ENCODE assay signal across 1 cellular context in the genomic region with DNA sequence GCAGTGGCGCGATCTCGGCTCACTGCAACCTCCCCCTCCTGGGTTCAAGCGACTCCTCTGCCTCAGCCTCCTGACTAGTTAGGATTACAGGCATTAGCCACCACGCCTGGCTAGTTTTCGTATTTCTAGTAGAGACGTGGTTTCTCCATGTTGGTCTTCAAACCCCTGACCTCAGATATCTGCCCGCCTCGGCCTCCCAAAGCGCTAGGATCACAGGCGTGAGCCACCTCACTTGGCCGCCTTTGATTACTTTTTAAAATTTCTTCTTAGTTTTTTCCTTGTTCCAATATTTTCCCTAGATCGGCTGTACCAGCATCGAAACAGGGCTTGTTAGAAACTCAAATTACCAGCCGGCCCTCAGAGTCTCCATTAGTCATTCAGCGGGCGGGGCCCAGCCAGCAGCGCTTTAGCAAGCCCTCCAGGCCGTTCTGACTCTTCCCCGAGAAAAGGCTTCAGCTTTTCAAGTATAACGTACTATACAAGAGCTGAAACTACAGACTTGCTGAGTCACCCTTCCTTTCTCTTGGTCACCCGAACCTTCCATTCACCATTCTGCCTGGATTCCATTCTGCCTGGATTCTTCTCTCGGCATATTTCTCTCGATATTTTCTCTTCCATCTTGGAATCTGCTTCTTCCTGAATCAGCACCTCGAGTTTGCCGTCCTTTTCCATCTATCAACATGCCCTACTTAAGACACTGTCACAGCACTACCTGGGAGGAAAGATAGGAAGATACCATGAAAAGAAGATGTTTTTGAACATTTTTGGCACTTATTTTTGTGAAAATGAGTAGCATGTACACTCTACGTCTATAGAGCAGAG.
TF ChIP-seq lines count a peak whose summit lies in the region.

No MANE protein-coding gene starts in this region.

TF ChIP-seq in K562, 482 proteins besides CTCF, POLR2A, EP300 and RAD21 (continued from another document and continues in another):
- TF ChIP-seq, protein P1, sequence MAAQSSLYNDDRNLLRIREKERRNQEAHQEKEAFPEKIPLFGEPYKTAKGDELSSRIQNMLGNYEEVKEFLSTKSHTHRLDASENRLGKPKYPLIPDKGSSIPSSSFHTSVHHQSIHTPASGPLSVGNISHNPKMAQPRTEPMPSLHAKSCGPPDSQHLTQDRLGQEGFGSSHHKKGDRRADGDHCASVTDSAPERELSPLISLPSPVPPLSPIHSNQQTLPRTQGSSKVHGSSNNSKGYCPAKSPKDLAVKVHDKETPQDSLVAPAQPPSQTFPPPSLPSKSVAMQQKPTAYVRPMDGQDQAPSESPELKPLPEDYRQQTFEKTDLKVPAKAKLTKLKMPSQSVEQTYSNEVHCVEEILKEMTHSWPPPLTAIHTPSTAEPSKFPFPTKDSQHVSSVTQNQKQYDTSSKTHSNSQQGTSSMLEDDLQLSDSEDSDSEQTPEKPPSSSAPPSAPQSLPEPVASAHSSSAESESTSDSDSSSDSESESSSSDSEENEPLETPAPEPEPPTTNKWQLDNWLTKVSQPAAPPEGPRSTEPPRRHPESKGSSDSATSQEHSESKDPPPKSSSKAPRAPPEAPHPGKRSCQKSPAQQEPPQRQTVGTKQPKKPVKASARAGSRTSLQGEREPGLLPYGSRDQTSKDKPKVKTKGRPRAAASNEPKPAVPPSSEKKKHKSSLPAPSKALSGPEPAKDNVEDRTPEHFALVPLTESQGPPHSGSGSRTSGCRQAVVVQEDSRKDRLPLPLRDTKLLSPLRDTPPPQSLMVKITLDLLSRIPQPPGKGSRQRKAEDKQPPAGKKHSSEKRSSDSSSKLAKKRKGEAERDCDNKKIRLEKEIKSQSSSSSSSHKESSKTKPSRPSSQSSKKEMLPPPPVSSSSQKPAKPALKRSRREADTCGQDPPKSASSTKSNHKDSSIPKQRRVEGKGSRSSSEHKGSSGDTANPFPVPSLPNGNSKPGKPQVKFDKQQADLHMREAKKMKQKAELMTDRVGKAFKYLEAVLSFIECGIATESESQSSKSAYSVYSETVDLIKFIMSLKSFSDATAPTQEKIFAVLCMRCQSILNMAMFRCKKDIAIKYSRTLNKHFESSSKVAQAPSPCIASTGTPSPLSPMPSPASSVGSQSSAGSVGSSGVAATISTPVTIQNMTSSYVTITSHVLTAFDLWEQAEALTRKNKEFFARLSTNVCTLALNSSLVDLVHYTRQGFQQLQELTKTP (IDR thresholded peaks at IDR 0.05; ENCODE audit: low read depth in 1 of 2, partially characterized antibody in 2 of 2), result peak in 1 of 2 experiments; percentile 57
- TF ChIP-seq, protein P2, sequence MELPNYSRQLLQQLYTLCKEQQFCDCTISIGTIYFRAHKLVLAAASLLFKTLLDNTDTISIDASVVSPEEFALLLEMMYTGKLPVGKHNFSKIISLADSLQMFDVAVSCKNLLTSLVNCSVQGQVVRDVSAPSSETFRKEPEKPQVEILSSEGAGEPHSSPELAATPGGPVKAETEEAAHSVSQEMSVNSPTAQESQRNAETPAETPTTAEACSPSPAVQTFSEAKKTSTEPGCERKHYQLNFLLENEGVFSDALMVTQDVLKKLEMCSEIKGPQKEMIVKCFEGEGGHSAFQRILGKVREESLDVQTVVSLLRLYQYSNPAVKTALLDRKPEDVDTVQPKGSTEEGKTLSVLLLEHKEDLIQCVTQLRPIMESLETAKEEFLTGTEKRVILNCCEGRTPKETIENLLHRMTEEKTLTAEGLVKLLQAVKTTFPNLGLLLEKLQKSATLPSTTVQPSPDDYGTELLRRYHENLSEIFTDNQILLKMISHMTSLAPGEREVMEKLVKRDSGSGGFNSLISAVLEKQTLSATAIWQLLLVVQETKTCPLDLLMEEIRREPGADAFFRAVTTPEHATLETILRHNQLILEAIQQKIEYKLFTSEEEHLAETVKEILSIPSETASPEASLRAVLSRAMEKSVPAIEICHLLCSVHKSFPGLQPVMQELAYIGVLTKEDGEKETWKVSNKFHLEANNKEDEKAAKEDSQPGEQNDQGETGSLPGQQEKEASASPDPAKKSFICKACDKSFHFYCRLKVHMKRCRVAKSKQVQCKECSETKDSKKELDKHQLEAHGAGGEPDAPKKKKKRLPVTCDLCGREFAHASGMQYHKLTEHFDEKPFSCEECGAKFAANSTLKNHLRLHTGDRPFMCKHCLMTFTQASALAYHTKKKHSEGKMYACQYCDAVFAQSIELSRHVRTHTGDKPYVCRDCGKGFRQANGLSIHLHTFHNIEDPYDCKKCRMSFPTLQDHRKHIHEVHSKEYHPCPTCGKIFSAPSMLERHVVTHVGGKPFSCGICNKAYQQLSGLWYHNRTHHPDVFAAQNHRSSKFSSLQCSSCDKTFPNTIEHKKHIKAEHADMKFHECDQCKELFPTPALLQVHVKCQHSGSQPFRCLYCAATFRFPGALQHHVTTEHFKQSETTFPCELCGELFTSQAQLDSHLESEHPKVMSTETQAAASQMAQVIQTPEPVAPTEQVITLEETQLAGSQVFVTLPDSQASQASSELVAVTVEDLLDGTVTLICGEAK (IDR thresholded peaks at IDR 0.05), result peak; percentile 48; the same call in 1 of the 2 replicates
- TF ChIP-seq, protein P2 (CRISPR knock-in tag; IDR thresholded peaks at IDR 0.05), result no peak
- TF ChIP-seq GTF2E2 (tag; IDR thresholded peaks at IDR 0.05), result peak; percentile 59; the same call in 1 of the 2 replicates
- peak; percentile 22; the same call in 1 of the 2 replicates for TF ChIP-seq FOXM1 (IDR thresholded peaks at IDR 0.05; ENCODE audit: low read depth)
- no peak for TF ChIP-seq FOXM1 (CRISPR knock-in tag; IDR thresholded peaks at IDR 0.05; ENCODE audit: low read depth)
- peak; percentile 12 for TF ChIP-seq HNRNPLL (IDR thresholded peaks at IDR 0.05; ENCODE audit: low read depth, low read length, poor library complexity, severe bottlenecking)
- TF ChIP-seq, protein P3, sequence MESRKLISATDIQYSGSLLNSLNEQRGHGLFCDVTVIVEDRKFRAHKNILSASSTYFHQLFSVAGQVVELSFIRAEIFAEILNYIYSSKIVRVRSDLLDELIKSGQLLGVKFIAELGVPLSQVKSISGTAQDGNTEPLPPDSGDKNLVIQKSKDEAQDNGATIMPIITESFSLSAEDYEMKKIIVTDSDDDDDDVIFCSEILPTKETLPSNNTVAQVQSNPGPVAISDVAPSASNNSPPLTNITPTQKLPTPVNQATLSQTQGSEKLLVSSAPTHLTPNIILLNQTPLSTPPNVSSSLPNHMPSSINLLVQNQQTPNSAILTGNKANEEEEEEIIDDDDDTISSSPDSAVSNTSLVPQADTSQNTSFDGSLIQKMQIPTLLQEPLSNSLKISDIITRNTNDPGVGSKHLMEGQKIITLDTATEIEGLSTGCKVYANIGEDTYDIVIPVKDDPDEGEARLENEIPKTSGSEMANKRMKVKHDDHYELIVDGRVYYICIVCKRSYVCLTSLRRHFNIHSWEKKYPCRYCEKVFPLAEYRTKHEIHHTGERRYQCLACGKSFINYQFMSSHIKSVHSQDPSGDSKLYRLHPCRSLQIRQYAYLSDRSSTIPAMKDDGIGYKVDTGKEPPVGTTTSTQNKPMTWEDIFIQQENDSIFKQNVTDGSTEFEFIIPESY (CRISPR knock-in tag; IDR thresholded peaks at IDR 0.05), result peak; percentile 46; the same call in 1 of the 2 replicates
- TF ChIP-seq SMARCA4 (IDR thresholded peaks at IDR 0.05), result peak; percentile 84
- TF ChIP-seq ATF1 (CRISPR knock-in tag; IDR thresholded peaks at IDR 0.05), result no peak
- peak; percentile 36; the same call in 1 of the 2 replicates for TF ChIP-seq ATF1 (tag; IDR thresholded peaks at IDR 0.05)
- no peak for TF ChIP-seq NR2C1 (IDR thresholded peaks at IDR 0.05)
- TF ChIP-seq NR2C1 (tag; IDR thresholded peaks at IDR 0.05), result peak; percentile 60; the same call in 1 of the 2 replicates
- TF ChIP-seq TRIM24 (IDR thresholded peaks at IDR 0.05), result peak in 1 of 2 experiments; percentile 13; a peak in 1 of 4 replicates
- peak; percentile 44; the same call in 1 of the 2 replicates for TF ChIP-seq ATF7 (IDR thresholded peaks at IDR 0.05)
- TF ChIP-seq C11orf30 (IDR thresholded peaks at IDR 0.05; ENCODE audit: low read depth), result peak; percentile 98
- TF ChIP-seq MXI1 (IDR thresholded peaks at IDR 0.05; ENCODE audit: low read depth, low read length), result no peak
- TF ChIP-seq NEUROD1 (IDR thresholded peaks at IDR 0.05; ENCODE audit: borderline replicate concordance, low read depth, low read length, partially characterized antibody), result peak; percentile 62
- 0 out of 2 replicates have a peak, but pooled peaks have one; percentile 36 for TF ChIP-seq SP1 (CRISPR knock-in tag; IDR thresholded peaks at IDR 0.05)
- TF ChIP-seq ZNF384 (IDR thresholded peaks at IDR 0.05; ENCODE audit: low read depth, low read length), result no peak
- TF ChIP-seq SMARCE1 (IDR thresholded peaks at IDR 0.05), result peak; percentile 80; the same call in 1 of the 2 replicates
- no peak for TF ChIP-seq SP2 (IDR thresholded peaks at IDR 0.05; ENCODE audit: extremely low read depth, low read depth, low read length, poor library complexity, severe bottlenecking)
- peak; percentile 23; the same call in 1 of the 2 replicates for TF ChIP-seq ZNF197 (CRISPR knock-in tag; IDR thresholded peaks at IDR 0.05; ENCODE audit: low read depth)
- peak; percentile 55 for TF ChIP-seq L3MBTL2 (IDR thresholded peaks at IDR 0.05)
- peak; percentile 96 for TF ChIP-seq MAFF (IDR thresholded peaks at IDR 0.05; ENCODE audit: low read length)
- peak; percentile 67 for TF ChIP-seq TAF9B (IDR thresholded peaks at IDR 0.05; ENCODE audit: partially characterized antibody)
- TF ChIP-seq PBX2 (CRISPR knock-in tag; IDR thresholded peaks at IDR 0.05; ENCODE audit: low read depth), result no peak
- 0 out of 2 replicates have a peak, but pooled peaks have one; percentile 33 for TF ChIP-seq PBX2 (tag; conservative IDR thresholded peaks at IDR 0.05; ENCODE audit: low read depth)
- TF ChIP-seq, protein P4, sequence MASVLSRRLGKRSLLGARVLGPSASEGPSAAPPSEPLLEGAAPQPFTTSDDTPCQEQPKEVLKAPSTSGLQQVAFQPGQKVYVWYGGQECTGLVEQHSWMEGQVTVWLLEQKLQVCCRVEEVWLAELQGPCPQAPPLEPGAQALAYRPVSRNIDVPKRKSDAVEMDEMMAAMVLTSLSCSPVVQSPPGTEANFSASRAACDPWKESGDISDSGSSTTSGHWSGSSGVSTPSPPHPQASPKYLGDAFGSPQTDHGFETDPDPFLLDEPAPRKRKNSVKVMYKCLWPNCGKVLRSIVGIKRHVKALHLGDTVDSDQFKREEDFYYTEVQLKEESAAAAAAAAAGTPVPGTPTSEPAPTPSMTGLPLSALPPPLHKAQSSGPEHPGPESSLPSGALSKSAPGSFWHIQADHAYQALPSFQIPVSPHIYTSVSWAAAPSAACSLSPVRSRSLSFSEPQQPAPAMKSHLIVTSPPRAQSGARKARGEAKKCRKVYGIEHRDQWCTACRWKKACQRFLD (CRISPR knock-in tag; IDR thresholded peaks at IDR 0.05), result peak; percentile 56; the same call in 1 of the 2 replicates
- peak; percentile 64 for TF ChIP-seq POLR2B (IDR thresholded peaks at IDR 0.05; ENCODE audit: low read depth, partially characterized antibody)
- TF ChIP-seq MTA2 (IDR thresholded peaks at IDR 0.05; ENCODE audit: low read depth), result peak; percentile 20; the same call in 1 of the 2 replicates
- TF ChIP-seq POLR2AphosphoS5 (IDR thresholded peaks at IDR 0.05; ENCODE audit: control insufficient read depth, insufficient read depth, low read depth, low read length), result 0 out of 2 replicates have a peak, but pooled peaks have one; percentile 61
- no peak for TF ChIP-seq ESRRB (CRISPR knock-in tag; IDR thresholded peaks at IDR 0.05; ENCODE audit: borderline replicate concordance)
- TF ChIP-seq, protein P5, sequence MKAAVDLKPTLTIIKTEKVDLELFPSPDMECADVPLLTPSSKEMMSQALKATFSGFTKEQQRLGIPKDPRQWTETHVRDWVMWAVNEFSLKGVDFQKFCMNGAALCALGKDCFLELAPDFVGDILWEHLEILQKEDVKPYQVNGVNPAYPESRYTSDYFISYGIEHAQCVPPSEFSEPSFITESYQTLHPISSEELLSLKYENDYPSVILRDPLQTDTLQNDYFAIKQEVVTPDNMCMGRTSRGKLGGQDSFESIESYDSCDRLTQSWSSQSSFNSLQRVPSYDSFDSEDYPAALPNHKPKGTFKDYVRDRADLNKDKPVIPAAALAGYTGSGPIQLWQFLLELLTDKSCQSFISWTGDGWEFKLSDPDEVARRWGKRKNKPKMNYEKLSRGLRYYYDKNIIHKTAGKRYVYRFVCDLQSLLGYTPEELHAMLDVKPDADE (conservative IDR thresholded peaks at IDR 0.05; ENCODE audit: control insufficient read depth, low read depth, low read length), result no peak
- no peak for TF ChIP-seq ZNF124 (CRISPR knock-in tag; IDR thresholded peaks at IDR 0.05)
